ENCODE assay signal across 1 cellular context in the genomic region with DNA sequence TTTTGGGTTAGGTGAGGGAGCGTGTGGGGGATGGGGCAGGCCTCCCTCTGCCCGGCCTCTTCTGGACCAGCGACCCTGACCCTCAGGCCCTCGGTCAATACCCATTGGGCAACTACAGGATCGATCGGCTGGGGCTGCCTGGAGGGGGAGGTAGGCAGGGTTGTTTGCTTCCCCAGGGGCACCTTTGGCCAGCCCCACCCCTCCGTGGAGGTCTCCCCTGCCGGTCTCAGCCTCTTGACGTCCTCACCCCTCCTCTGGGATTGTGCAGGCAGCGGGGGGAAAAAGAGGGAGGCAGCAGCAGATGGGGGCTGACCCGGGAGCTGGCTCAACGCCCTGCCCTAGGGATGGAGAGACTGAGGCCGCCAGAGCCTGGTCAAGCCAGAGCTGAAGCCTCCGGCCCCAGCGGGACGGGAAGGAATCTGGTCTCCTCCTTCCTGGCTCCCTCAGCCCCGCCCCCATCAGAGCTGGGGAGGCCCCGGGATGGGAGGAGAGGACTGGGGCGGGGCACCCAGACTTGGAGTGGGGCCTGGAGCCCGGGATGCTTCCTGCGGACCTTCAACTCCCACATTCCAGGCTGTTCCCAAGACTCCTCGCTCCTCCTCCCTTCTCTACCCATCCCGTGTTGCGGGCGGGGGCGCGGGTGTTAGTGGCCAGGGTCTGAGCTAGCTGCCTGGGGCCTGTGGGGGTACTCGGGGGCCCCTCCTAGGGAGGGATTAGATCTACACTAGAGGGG.
A peak's percentile ranks its signal among the peaks of the same experiment; 100 is the strongest.
TF ChIP-seq lines count a peak whose summit lies in the region.

No MANE protein-coding gene starts in this region.

TF ChIP-seq in HepG2, 621 proteins besides CTCF, POLR2A, EP300 and RAD21 (continued from another document and continues in another):
- TF ChIP-seq KDM6A (CRISPR knock-in tag; IDR thresholded peaks at IDR 0.05; ENCODE audit: low read depth): peak; percentile 99
- TF ChIP-seq SIN3A (IDR thresholded peaks at IDR 0.05; ENCODE audit: borderline replicate concordance, low read depth, low read length): peak; percentile 78; the same call in 1 of the 2 replicates
- TF ChIP-seq AKAP8 (CRISPR knock-in tag; IDR thresholded peaks at IDR 0.05): peak; percentile 97
- TF ChIP-seq, protein P1, sequence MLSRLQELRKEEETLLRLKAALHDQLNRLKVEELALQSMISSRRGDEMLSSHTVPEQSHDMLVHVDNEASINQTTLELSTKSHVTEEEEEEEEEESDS (CRISPR knock-in tag; IDR thresholded peaks at IDR 0.05; ENCODE audit: borderline replicate concordance): no peak
- TF ChIP-seq FLYWCH1 (CRISPR knock-in tag; IDR thresholded peaks at IDR 0.05): no peak
- TF ChIP-seq, protein P2, sequence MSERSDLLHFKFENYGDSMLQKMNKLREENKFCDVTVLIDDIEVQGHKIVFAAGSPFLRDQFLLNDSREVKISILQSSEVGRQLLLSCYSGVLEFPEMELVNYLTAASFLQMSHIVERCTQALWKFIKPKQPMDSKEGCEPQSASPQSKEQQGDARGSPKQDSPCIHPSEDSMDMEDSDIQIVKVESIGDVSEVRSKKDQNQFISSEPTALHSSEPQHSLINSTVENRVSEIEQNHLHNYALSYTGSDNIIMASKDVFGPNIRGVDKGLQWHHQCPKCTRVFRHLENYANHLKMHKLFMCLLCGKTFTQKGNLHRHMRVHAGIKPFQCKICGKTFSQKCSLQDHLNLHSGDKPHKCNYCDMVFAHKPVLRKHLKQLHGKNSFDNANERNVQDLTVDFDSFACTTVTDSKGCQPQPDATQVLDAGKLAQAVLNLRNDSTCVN (CRISPR knock-in tag; IDR thresholded peaks at IDR 0.05; ENCODE audit: borderline replicate concordance): peak; percentile 82
- TF ChIP-seq MAFK (conservative IDR thresholded peaks at IDR 0.05 in 1 of 2, IDR thresholded peaks at IDR 0.05 in 1 of 2; ENCODE audit: low read length in 2 of 2): no peak
- TF ChIP-seq, protein P3, sequence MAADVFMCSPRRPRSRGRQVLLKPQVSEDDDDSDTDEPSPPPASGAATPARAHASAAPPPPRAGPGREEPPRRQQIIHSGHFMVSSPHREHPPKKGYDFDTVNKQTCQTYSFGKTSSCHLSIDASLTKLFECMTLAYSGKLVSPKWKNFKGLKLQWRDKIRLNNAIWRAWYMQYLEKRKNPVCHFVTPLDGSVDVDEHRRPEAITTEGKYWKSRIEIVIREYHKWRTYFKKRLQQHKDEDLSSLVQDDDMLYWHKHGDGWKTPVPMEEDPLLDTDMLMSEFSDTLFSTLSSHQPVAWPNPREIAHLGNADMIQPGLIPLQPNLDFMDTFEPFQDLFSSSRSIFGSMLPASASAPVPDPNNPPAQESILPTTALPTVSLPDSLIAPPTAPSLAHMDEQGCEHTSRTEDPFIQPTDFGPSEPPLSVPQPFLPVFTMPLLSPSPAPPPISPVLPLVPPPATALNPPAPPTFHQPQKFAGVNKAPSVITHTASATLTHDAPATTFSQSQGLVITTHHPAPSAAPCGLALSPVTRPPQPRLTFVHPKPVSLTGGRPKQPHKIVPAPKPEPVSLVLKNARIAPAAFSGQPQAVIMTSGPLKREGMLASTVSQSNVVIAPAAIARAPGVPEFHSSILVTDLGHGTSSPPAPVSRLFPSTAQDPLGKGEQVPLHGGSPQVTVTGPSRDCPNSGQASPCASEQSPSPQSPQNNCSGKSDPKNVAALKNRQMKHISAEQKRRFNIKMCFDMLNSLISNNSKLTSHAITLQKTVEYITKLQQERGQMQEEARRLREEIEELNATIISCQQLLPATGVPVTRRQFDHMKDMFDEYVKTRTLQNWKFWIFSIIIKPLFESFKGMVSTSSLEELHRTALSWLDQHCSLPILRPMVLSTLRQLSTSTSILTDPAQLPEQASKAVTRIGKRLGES (CRISPR knock-in tag; IDR thresholded peaks at IDR 0.05; ENCODE audit: borderline replicate concordance): no peak
- peak; percentile 54; the same call in 1 of the 2 replicates for TF ChIP-seq ZNF564 (CRISPR knock-in tag; IDR thresholded peaks at IDR 0.05)
- TF ChIP-seq TOPORS (CRISPR knock-in tag; IDR thresholded peaks at IDR 0.05): no peak
- no peak for TF ChIP-seq SRSF9 (IDR thresholded peaks at IDR 0.05; ENCODE audit: borderline replicate concordance, insufficient read depth, low read depth, low read length, poor library complexity, severe bottlenecking)
- peak; percentile 93; the same call in 1 of the 2 replicates for TF ChIP-seq ZNF431 (CRISPR knock-in tag; IDR thresholded peaks at IDR 0.05; ENCODE audit: borderline replicate concordance, low read depth)
- TF ChIP-seq, protein P4, sequence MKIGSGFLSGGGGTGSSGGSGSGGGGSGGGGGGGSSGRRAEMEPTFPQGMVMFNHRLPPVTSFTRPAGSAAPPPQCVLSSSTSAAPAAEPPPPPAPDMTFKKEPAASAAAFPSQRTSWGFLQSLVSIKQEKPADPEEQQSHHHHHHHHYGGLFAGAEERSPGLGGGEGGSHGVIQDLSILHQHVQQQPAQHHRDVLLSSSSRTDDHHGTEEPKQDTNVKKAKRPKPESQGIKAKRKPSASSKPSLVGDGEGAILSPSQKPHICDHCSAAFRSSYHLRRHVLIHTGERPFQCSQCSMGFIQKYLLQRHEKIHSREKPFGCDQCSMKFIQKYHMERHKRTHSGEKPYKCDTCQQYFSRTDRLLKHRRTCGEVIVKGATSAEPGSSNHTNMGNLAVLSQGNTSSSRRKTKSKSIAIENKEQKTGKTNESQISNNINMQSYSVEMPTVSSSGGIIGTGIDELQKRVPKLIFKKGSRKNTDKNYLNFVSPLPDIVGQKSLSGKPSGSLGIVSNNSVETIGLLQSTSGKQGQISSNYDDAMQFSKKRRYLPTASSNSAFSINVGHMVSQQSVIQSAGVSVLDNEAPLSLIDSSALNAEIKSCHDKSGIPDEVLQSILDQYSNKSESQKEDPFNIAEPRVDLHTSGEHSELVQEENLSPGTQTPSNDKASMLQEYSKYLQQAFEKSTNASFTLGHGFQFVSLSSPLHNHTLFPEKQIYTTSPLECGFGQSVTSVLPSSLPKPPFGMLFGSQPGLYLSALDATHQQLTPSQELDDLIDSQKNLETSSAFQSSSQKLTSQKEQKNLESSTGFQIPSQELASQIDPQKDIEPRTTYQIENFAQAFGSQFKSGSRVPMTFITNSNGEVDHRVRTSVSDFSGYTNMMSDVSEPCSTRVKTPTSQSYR (CRISPR knock-in tag; IDR thresholded peaks at IDR 0.05; ENCODE audit: borderline replicate concordance): peak; percentile 100
- no peak for TF ChIP-seq IKZF4 (CRISPR knock-in tag; IDR thresholded peaks at IDR 0.05; ENCODE audit: borderline replicate concordance, low read depth, not compliant biosample characterization)
- TF ChIP-seq ERF (CRISPR knock-in tag; IDR thresholded peaks at IDR 0.05): peak; percentile 79
- TF ChIP-seq, protein P5, sequence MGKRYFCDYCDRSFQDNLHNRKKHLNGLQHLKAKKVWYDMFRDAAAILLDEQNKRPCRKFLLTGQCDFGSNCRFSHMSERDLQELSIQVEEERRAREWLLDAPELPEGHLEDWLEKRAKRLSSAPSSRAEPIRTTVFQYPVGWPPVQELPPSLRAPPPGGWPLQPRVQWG (CRISPR knock-in tag; IDR thresholded peaks at IDR 0.05; ENCODE audit: borderline replicate concordance, low read depth): 0 out of 2 replicates have a peak, but pooled peaks have one; percentile 61
- TF ChIP-seq ZBTB38 (CRISPR knock-in tag; IDR thresholded peaks at IDR 0.05): no peak; the same call in 1 of the 2 replicates
- peak; percentile 95 for TF ChIP-seq SAFB2 (CRISPR knock-in tag; IDR thresholded peaks at IDR 0.05; ENCODE audit: borderline replicate concordance, low read depth)
- TF ChIP-seq IKZF1 (IDR thresholded peaks at IDR 0.05): no peak
- TF ChIP-seq, protein P6, sequence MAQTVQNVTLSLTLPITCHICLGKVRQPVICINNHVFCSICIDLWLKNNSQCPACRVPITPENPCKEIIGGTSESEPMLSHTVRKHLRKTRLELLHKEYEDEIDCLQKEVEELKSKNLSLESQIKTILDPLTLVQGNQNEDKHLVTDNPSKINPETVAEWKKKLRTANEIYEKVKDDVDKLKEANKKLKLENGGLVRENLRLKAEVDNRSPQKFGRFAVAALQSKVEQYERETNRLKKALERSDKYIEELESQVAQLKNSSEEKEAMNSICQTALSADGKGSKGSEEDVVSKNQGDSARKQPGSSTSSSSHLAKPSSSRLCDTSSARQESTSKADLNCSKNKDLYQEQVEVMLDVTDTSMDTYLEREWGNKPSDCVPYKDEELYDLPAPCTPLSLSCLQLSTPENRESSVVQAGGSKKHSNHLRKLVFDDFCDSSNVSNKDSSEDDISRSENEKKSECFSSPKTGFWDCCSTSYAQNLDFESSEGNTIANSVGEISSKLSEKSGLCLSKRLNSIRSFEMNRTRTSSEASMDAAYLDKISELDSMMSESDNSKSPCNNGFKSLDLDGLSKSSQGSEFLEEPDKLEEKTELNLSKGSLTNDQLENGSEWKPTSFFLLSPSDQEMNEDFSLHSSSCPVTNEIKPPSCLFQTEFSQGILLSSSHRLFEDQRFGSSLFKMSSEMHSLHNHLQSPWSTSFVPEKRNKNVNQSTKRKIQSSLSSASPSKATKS (CRISPR knock-in tag; IDR thresholded peaks at IDR 0.05): no peak
- peak; percentile 18; the same call in 1 of the 2 replicates for TF ChIP-seq ZNF143 (CRISPR knock-in tag; IDR thresholded peaks at IDR 0.05)
- no peak for TF ChIP-seq SYNCRIP (IDR thresholded peaks at IDR 0.05; ENCODE audit: insufficient read depth, low read depth, low read length)
- peak; percentile 68; the same call in 1 of the 2 replicates for TF ChIP-seq ZNF446 (CRISPR knock-in tag; IDR thresholded peaks at IDR 0.05)
- TF ChIP-seq, protein P7, sequence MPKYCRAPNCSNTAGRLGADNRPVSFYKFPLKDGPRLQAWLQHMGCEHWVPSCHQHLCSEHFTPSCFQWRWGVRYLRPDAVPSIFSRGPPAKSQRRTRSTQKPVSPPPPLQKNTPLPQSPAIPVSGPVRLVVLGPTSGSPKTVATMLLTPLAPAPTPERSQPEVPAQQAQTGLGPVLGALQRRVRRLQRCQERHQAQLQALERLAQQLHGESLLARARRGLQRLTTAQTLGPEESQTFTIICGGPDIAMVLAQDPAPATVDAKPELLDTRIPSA (CRISPR knock-in tag; IDR thresholded peaks at IDR 0.05; ENCODE audit: borderline replicate concordance): no peak
- no peak; the same call in 1 of the 2 replicates for TF ChIP-seq ZNF839 (CRISPR knock-in tag; IDR thresholded peaks at IDR 0.05; ENCODE audit: borderline replicate concordance)
- no peak for TF ChIP-seq FOXM1 (CRISPR knock-in tag; IDR thresholded peaks at IDR 0.05)
- no peak for TF ChIP-seq ATF7 (IDR thresholded peaks at IDR 0.05)
- TF ChIP-seq ATF7 (CRISPR knock-in tag; IDR thresholded peaks at IDR 0.05): 0 out of 2 replicates have a peak, but pooled peaks have one; percentile 10
- TF ChIP-seq ZNF792 (CRISPR knock-in tag; IDR thresholded peaks at IDR 0.05): 0 out of 2 replicates have a peak, but pooled peaks have one; percentile 38
- peak; percentile 92 for TF ChIP-seq HNRNPL (IDR thresholded peaks at IDR 0.05; ENCODE audit: low read depth, low read length)
- no peak; the same call in 1 of the 2 replicates for TF ChIP-seq ARHGAP35 (CRISPR knock-in tag; IDR thresholded peaks at IDR 0.05; ENCODE audit: borderline replicate concordance)
- TF ChIP-seq, protein P8, sequence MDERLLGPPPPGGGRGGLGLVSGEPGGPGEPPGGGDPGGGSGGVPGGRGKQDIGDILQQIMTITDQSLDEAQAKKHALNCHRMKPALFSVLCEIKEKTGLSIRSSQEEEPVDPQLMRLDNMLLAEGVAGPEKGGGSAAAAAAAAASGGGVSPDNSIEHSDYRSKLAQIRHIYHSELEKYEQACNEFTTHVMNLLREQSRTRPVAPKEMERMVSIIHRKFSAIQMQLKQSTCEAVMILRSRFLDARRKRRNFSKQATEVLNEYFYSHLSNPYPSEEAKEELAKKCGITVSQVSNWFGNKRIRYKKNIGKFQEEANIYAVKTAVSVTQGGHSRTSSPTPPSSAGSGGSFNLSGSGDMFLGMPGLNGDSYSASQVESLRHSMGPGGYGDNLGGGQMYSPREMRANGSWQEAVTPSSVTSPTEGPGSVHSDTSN (CRISPR knock-in tag; IDR thresholded peaks at IDR 0.05): peak; percentile 26; the same call in 1 of the 2 replicates
- TF ChIP-seq ZNF577 (CRISPR knock-in tag; IDR thresholded peaks at IDR 0.05; ENCODE audit: borderline replicate concordance, low read depth): no peak
- TF ChIP-seq, protein P9, sequence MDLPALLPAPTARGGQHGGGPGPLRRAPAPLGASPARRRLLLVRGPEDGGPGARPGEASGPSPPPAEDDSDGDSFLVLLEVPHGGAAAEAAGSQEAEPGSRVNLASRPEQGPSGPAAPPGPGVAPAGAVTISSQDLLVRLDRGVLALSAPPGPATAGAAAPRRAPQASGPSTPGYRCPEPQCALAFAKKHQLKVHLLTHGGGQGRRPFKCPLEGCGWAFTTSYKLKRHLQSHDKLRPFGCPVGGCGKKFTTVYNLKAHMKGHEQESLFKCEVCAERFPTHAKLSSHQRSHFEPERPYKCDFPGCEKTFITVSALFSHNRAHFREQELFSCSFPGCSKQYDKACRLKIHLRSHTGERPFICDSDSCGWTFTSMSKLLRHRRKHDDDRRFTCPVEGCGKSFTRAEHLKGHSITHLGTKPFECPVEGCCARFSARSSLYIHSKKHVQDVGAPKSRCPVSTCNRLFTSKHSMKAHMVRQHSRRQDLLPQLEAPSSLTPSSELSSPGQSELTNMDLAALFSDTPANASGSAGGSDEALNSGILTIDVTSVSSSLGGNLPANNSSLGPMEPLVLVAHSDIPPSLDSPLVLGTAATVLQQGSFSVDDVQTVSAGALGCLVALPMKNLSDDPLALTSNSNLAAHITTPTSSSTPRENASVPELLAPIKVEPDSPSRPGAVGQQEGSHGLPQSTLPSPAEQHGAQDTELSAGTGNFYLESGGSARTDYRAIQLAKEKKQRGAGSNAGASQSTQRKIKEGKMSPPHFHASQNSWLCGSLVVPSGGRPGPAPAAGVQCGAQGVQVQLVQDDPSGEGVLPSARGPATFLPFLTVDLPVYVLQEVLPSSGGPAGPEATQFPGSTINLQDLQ (CRISPR knock-in tag; IDR thresholded peaks at IDR 0.05): peak; percentile 94
- TF ChIP-seq ZNF589 (CRISPR knock-in tag; conservative IDR thresholded peaks at IDR 0.05): 0 out of 2 replicates have a peak, but pooled peaks have one; percentile 88
- TF ChIP-seq MTA3 (CRISPR knock-in tag; IDR thresholded peaks at IDR 0.05): no peak
- TF ChIP-seq, protein P10, sequence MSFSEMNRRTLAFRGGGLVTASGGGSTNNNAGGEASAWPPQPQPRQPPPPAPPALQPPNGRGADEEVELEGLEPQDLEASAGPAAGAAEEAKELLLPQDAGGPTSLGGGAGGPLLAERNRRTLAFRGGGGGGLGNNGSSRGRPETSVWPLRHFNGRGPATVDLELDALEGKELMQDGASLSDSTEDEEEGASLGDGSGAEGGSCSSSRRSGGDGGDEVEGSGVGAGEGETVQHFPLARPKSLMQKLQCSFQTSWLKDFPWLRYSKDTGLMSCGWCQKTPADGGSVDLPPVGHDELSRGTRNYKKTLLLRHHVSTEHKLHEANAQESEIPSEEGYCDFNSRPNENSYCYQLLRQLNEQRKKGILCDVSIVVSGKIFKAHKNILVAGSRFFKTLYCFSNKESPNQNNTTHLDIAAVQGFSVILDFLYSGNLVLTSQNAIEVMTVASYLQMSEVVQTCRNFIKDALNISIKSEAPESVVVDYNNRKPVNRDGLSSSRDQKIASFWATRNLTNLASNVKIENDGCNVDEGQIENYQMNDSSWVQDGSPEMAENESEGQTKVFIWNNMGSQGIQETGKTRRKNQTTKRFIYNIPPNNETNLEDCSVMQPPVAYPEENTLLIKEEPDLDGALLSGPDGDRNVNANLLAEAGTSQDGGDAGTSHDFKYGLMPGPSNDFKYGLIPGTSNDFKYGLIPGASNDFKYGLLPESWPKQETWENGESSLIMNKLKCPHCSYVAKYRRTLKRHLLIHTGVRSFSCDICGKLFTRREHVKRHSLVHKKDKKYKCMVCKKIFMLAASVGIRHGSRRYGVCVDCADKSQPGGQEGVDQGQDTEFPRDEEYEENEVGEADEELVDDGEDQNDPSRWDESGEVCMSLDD (CRISPR knock-in tag; IDR thresholded peaks at IDR 0.05; ENCODE audit: borderline replicate concordance): peak; percentile 63; the same call in 1 of the 2 replicates
- TF ChIP-seq ZNF354B (CRISPR knock-in tag; IDR thresholded peaks at IDR 0.05): no peak
- TF ChIP-seq ZNF260 (CRISPR knock-in tag; IDR thresholded peaks at IDR 0.05; ENCODE audit: borderline replicate concordance, low read depth): no peak
- TF ChIP-seq CHCHD3 (CRISPR knock-in tag; IDR thresholded peaks at IDR 0.05): no peak
